Comparison of ENCODE assay signal across 10 cellular contexts in genomic region chr5:127957183-127957582, GRCh38.
DNase-seq lines count a peak whose midpoint lies in the region; ATAC-seq and TF ChIP-seq lines count a peak whose summit lies in the region.
"Had no signal": no experiment of that assay in that cellular context is flagged by ENCODE, and none has a peak within 500 bp of the region (broad histone marks: within the 10 kb centered on the region; RNA-seq: fewer than 3 reads in every experiment).

No MANE protein-coding gene starts in this region.

- peak; percentile 55 for DNase-seq in NCI-H2171 treated with DMSO at 0.1 percent for 48 hours (lab: John Stamatoyannopoulos, UW)
- no peak for DNase-seq in NCI-H2171 (lab: John Stamatoyannopoulos, UW)
- peak; percentile 36 to 83 (median 71) for DNase-seq in adrenal gland
- DNase-seq in left cardiac atrium = peak; percentile 62
- no peak for DNase-seq in upper lobe of right lung
- DNase-seq in activated naive CD4-positive, alpha-beta T cell treated with anti-CD3 and anti-CD28 coated beads, Interleukin-2, amount 50 U/mL, for 72 hours (ENCODE audit: low spot score in 2 of 2) = no peak
- DNase-seq in nephron progenitor cell = no peak
- DNase-seq: activated CD4-positive, alpha-beta T cell treated with anti-CD3 and anti-CD28 coated beads for 36 hours; upper lobe of left lung had no signal

- no peak overlapping the region for H3K4me3 Mint-ChIP-seq in nephron progenitor cell
- H3K4me3 Mint-ChIP-seq: activated CD4-positive, alpha-beta T cell treated with anti-CD3 and anti-CD28 coated beads for 36 hours had no signal

- H3K36me3 ChIP-seq in adrenal gland (replicated peaks in 1 of 2) = no peaks in the 10 kb centered on the region
- H3K36me3 ChIP-seq in upper lobe of right lung = no peaks in the 10 kb centered on the region
- H3K36me3 ChIP-seq: upper lobe of left lung had no signal

- H3K9me3 ChIP-seq in adrenal gland (replicated peaks in 1 of 3) (no peaks in the 10 kb centered on the region), upper lobe of right lung (no peaks in the 10 kb centered on the region)
- H3K9me3 ChIP-seq: upper lobe of left lung had no signal

- intact Hi-C loops in adrenal gland (cut with DNase I) (no loop called here), left cardiac atrium (cut with DNase I) (no loop called here), upper lobe of right lung (cut with DNase I) (no loop called here)

- no peaks in the 10 kb centered on the region for H3K9me3 Mint-ChIP-seq in activated naive CD4-positive, alpha-beta T cell treated with anti-CD3 and anti-CD28 coated beads, Interleukin-2, amount 50 U/mL, for 72 hours
- H3K9me3 Mint-ChIP-seq in nephron progenitor cell = peaks cover 12% of the 10 kb centered on the region

- ATAC-seq in left cardiac atrium (peak; percentile 90 to 95), upper lobe of right lung (peak; percentile 37), HG02588 (IDR thresholded peaks at IDR 0.05; ENCODE audit: unreplicated experiment) (no peak)
- ATAC-seq in activated naive CD4-positive, alpha-beta T cell treated with anti-CD3 and anti-CD28 coated beads, Interleukin-2, amount 50 U/mL, for 72 hours = no peak
- ATAC-seq: activated CD4-positive, alpha-beta T cell treated with anti-CD3 and anti-CD28 coated beads for 36 hours had no signal

- peaks cover 32% of the 10 kb centered on the region for H3K4me1 Mint-ChIP-seq in nephron progenitor cell

- TF ChIP-seq CTCF in adrenal gland (IDR thresholded peaks at IDR 0.05) (peak in 1 of 6 experiments; percentile 22), upper lobe of right lung (IDR thresholded peaks at IDR 0.05) (no peak), nephron progenitor cell (IDR thresholded peaks at IDR 0.05) (no peak)

- no peak overlapping the region for H3K27ac ChIP-seq in adrenal gland
- no peak overlapping the region for H3K27ac ChIP-seq in upper lobe of right lung

- no peaks in the 10 kb centered on the region for H3K27me3 Mint-ChIP-seq in nephron progenitor cell (ENCODE audit: low read depth, poor library complexity)
- H3K27me3 Mint-ChIP-seq: activated CD4-positive, alpha-beta T cell treated with anti-CD3 and anti-CD28 coated beads for 36 hours had no signal

- H3K4me3 ChIP-seq in adrenal gland (no peak overlapping the region), upper lobe of right lung (no peak overlapping the region)
- H3K4me3 ChIP-seq: upper lobe of left lung had no signal

- no peak for TF ChIP-seq POLR2A in adrenal gland (IDR thresholded peaks at IDR 0.05)

- H3K27ac Mint-ChIP-seq in activated naive CD4-positive, alpha-beta T cell treated with anti-CD3 and anti-CD28 coated beads, Interleukin-2, amount 50 U/mL, for 72 hours = no peak overlapping the region
- H3K27ac Mint-ChIP-seq in nephron progenitor cell = no peak overlapping the region
- H3K27ac Mint-ChIP-seq: activated CD4-positive, alpha-beta T cell treated with anti-CD3 and anti-CD28 coated beads for 36 hours had no signal

- 45 to 57% (median 53%) methylated on average over 1 to 2 of the region's 2 CpGs for WGBS in adrenal gland, 4 donors

- H3K4me1 ChIP-seq in adrenal gland (replicated peaks in 1 of 2) (peaks cover 0 to 24% of the 10 kb centered on the region in 2 donors), upper lobe of right lung (peaks cover 19% of the 10 kb centered on the region)

- no peaks in the 10 kb centered on the region for H3K27me3 ChIP-seq in adrenal gland
- H3K27me3 ChIP-seq in upper lobe of right lung = no peaks in the 10 kb centered on the region
- H3K27me3 ChIP-seq: upper lobe of left lung had no signal

- peaks cover 0 to 11% of the 10 kb centered on the region in 2 donors for H3K36me3 Mint-ChIP-seq in activated naive CD4-positive, alpha-beta T cell treated with anti-CD3 and anti-CD28 coated beads, Interleukin-2, amount 50 U/mL, for 72 hours
- peaks cover 23% of the 10 kb centered on the region for H3K36me3 Mint-ChIP-seq in nephron progenitor cell (ENCODE audit: low read depth)

Comparison
In these comparisons a context has a peak if more than half of its experiments do, and no peak if none do; other contexts are left out.
1. DNase-seq: peak in NCI-H2171 treated with DMSO at 0.1 percent for 48 hours (single experiment), adrenal gland (7 of 7) and left cardiac atrium (single experiment); none in NCI-H2171 (single experiment), upper lobe of right lung (single experiment), activated naive CD4-positive, alpha-beta T cell treated with anti-CD3 and anti-CD28 coated beads, Interleukin-2, amount 50 U/mL, for 72 hours (0 of 2) and nephron progenitor cell (single experiment).
2. ATAC-seq: peak in left cardiac atrium (2 of 2) and upper lobe of right lung (single experiment); none in HG02588 (single experiment) and activated naive CD4-positive, alpha-beta T cell treated with anti-CD3 and anti-CD28 coated beads, Interleukin-2, amount 50 U/mL, for 72 hours (0 of 2).